ENCODE assay signal across 22 cellular contexts in genomic region chr3:134318166-134318565, GRCh38. TPM values are rescaled to one million over a fixed set of nuclear protein-coding genes. Genes with fewer than 3 reads are reported as not detected.
"Had no signal": no experiment of that assay in that cellular context is flagged by ENCODE, and none has a peak within 500 bp of the region (broad histone marks: within the 10 kb centered on the region; RNA-seq: fewer than 3 reads in every experiment).

No MANE protein-coding gene starts in this region.

- H3K36me3 ChIP-seq: breast epithelium, left lung, ovary, right atrium auricular region, uterus, WERI-Rb-1 had no signal

- H3K4me1 Mint-ChIP-seq: activated naive CD8-positive, alpha-beta T cell treated with anti-CD3 and anti-CD28 coated beads for 36 hours; central memory CD8-positive, alpha-beta T cell; stimulated activated naive CD8-positive, alpha-beta T cell treated with anti-CD3 and anti-CD28 coated beads, Interleukin-15, amount 100 ng/mL, for 72 hours had no signal

- H3K4me3 ChIP-seq: breast epithelium, coronary artery, left lung, lung, ovary, psoas muscle, right atrium auricular region, uterus had no signal

- H3K9me3 Mint-ChIP-seq: activated naive CD8-positive, alpha-beta T cell treated with anti-CD3 and anti-CD28 coated beads for 36 hours; activated T-cell treated with anti-CD3 and anti-CD28 coated beads, Interleukin-2, amount 50 U/mL, for 4 hours; central memory CD8-positive, alpha-beta T cell; natural killer cell; stimulated activated naive CD8-positive, alpha-beta T cell treated with anti-CD3 and anti-CD28 coated beads, Interleukin-15, amount 100 ng/mL, for 72 hours; T-cell had no signal

- H3K4me3 Mint-ChIP-seq: activated naive CD8-positive, alpha-beta T cell treated with anti-CD3 and anti-CD28 coated beads for 36 hours; activated T-cell treated with anti-CD3 and anti-CD28 coated beads, Interleukin-2, amount 50 U/mL, for 4 hours; central memory CD8-positive, alpha-beta T cell; natural killer cell; stimulated activated naive CD8-positive, alpha-beta T cell treated with anti-CD3 and anti-CD28 coated beads, Interleukin-15, amount 100 ng/mL, for 72 hours; T-cell had no signal

- H3K27ac Mint-ChIP-seq: activated naive CD8-positive, alpha-beta T cell treated with anti-CD3 and anti-CD28 coated beads for 36 hours; natural killer cell; stimulated activated naive CD8-positive, alpha-beta T cell treated with anti-CD3 and anti-CD28 coated beads, Interleukin-15, amount 100 ng/mL, for 72 hours; T-cell had no signal

- H3K27me3 ChIP-seq: breast epithelium, ovary, right atrium auricular region, uterus had no signal

- H3K9me3 ChIP-seq: breast epithelium, left lung, ovary, psoas muscle, right atrium auricular region, uterus had no signal

- H3K27ac ChIP-seq: breast epithelium, left lung, ovary, psoas muscle, right atrium auricular region, uterus, WERI-Rb-1 had no signal

- H3K36me3 Mint-ChIP-seq: activated naive CD8-positive, alpha-beta T cell treated with anti-CD3 and anti-CD28 coated beads for 36 hours; natural killer cell; T-cell had no signal

- DNase-seq: activated CD4-positive, alpha-beta T cell treated with anti-CD3 and anti-CD28 coated beads for 1 hour; activated CD4-positive, alpha-beta T cell treated with anti-CD3 and anti-CD28 coated beads, Interleukin-2, amount 50 U/mL, for 1 hour; activated CD8-positive, alpha-beta memory T cell treated with anti-CD3 and anti-CD28 coated beads, Interleukin-2, amount 50 U/mL, for 4 hours; activated naive CD4-positive, alpha-beta T cell treated with Interleukin-2 at 50 U/mL for 16 hours; activated naive CD8-positive, alpha-beta T cell treated with anti-CD3 and anti-CD28 coated beads for 36 hours; activated T-cell treated with anti-CD3 and anti-CD28 coated beads, Interleukin-2, amount 50 U/mL, for 4 hours; amniotic stem cell; kidney; left lung; natural killer cell; psoas muscle; stimulated activated CD4-positive, alpha-beta T cell treated with anti-CD3 and anti-CD28 coated beads, Interleukin-12 subunit alpha, Interleukin-12 subunit beta, amount 100 ng/mL, for 4 hours; stimulated activated naive CD8-positive, alpha-beta T cell treated with anti-CD3 and anti-CD28 coated beads, Interleukin-15, amount 100 ng/mL, for 72 hours; T-cell; uterus; WERI-Rb-1 had no signal

- ATAC-seq: activated T-cell treated with anti-CD3 and anti-CD28 coated beads, Interleukin-2, amount 50 U/mL, for 4 hours; left lung; natural killer cell; psoas muscle; stimulated activated naive CD8-positive, alpha-beta T cell treated with anti-CD3 and anti-CD28 coated beads, Interleukin-15, amount 100 ng/mL, for 72 hours; T-cell had no signal

RNA-seq across cellular contexts. Expression of gene AMOTL2, which starts 56.1 kb away (rescaled TPM):
- total RNA-seq: activated naive CD8-positive, alpha-beta T cell treated with anti-CD3 and anti-CD28 coated beads for 36 hours; natural killer cell had no signal
